In genomic region chr2:113709022-113709421, GRCh38 we compare ENCODE assay signal across 2 cellular contexts.
TF ChIP-seq lines count a peak whose summit lies in the region.

No MANE protein-coding gene starts in this region.

TF ChIP-seq in GM23338, 12 proteins besides CTCF, POLR2A, EP300 and RAD21 (continued from another document):
- TF ChIP-seq ZNF462 (CRISPR knock-in tag; IDR thresholded peaks at IDR 0.05) = no peak
TF ChIP-seq in GM23338: peak in this region for 1.

TF ChIP-seq in HepG2, 621 proteins besides CTCF, POLR2A, EP300 and RAD21 (continued from another document):
- TF ChIP-seq ZNF280D (CRISPR knock-in tag; IDR thresholded peaks at IDR 0.05) = no peak
- TF ChIP-seq ZNF580 (CRISPR knock-in tag; IDR thresholded peaks at IDR 0.05; ENCODE audit: borderline replicate concordance, low read depth) = no peak
- TF ChIP-seq TFAP4 (IDR thresholded peaks at IDR 0.05; ENCODE audit: borderline replicate concordance, low read depth) = peak; percentile 26; the same call in 1 of the 2 replicates
- TF ChIP-seq SOX13 (IDR thresholded peaks at IDR 0.05) = 0 out of 2 replicates have a peak, but pooled peaks have one; percentile 52
- TF ChIP-seq SOX13 (CRISPR knock-in tag; conservative IDR thresholded peaks at IDR 0.05 in 1 of 2, IDR thresholded peaks at IDR 0.05 in 1 of 2) = peak in 1 of 2 experiments; percentile 50; a peak in 2 of 4 replicates
- TF ChIP-seq SOX5 (CRISPR knock-in tag; IDR thresholded peaks at IDR 0.05; ENCODE audit: borderline replicate concordance) = 0 out of 2 replicates have a peak, but pooled peaks have one; percentile 21
- TF ChIP-seq ZBTB14 (CRISPR knock-in tag; IDR thresholded peaks at IDR 0.05) = no peak
- no peak for TF ChIP-seq TAF1 (CRISPR knock-in tag; IDR thresholded peaks at IDR 0.05)
